In the genomic region with DNA sequence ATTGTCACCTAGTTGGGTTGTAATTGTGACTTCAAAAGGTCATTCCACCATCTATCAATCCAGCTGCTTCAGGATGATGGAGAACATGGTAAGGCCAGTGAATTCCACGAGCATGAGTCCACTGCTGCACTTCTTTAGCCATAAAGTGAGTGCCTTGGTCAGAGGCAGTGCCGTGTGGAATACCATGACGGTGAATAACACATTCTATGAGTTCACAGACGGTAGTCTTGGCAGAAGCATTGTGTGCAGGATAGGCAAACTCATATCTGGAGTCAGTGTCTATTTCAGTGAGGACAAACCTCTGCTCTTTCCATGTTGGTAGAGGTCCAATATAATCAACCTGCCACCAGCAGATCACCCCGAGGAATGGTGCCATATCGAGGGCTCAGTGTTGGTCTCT, we compare ENCODE assay signal across 14 cellular contexts.
"Had no signal": no experiment of that assay in that cellular context is flagged by ENCODE, and none has a peak within 500 bp of the region (broad histone marks: within the 10 kb centered on the region; RNA-seq: fewer than 3 reads in every experiment).

No MANE protein-coding gene starts in this region.

- FAIRE-seq: bronchial epithelial cell, pancreas had no signal

- H3K9ac ChIP-seq: neural progenitor cell had no signal

- H3K79me2 ChIP-seq: hepatocyte had no signal

- H3K4me1 ChIP-seq: neural progenitor cell, pancreas, stomach had no signal

- H3K36me3 ChIP-seq: neural progenitor cell, pancreas, stomach had no signal

- H2AFZ ChIP-seq: hepatocyte, neural progenitor cell had no signal

- H3K4me3 ChIP-seq: hepatocyte, neural progenitor cell, pancreas, stomach had no signal

- H3K27ac ChIP-seq: hepatocyte, neural progenitor cell, pancreas, stomach had no signal

- DNase-seq: activated CD4-positive, alpha-beta T cell treated with anti-CD3 and anti-CD28 coated beads, Interleukin-2, amount 50 U/mL, for 1 hour; activated CD8-positive, alpha-beta memory T cell treated with anti-CD3 and anti-CD28 coated beads for 24 hours; activated naive CD4-positive, alpha-beta T cell; activated naive CD8-positive, alpha-beta T cell treated with anti-CD3 and anti-CD28 coated beads, Interleukin-2, amount 10 ng/mL, durations not matched to agents 7 days and 5 days; effector memory CD4-positive, alpha-beta T cell; islet precursor cell; mammary epithelial cell; naive B cell; pancreas; stimulated activated CD4-positive, alpha-beta T cell treated with anti-CD3 and anti-CD28 coated beads, Interleukin-1b, Interleukin-23, amount 100 ng/mL, for 48 hours; stomach had no signal

- H3K9me3 ChIP-seq: pancreas had no signal

- H3K4me2 ChIP-seq: hepatocyte, neural progenitor cell had no signal

- H3K27me3 ChIP-seq: hepatocyte, neural progenitor cell, pancreas, stomach had no signal
